9 cellular contexts compared by ENCODE assay signal in genomic region chr13:109781384-109782065, GRCh38. TPM values are rescaled to one million over a fixed set of nuclear protein-coding genes. Genes with fewer than 3 reads are reported as not detected.
DNase-seq lines count a peak whose midpoint lies in the region; ATAC-seq and TF ChIP-seq lines count a peak whose summit lies in the region.
"Had no signal": no experiment of that assay in that cellular context is flagged by ENCODE, and none has a peak within 500 bp of the region (broad histone marks: within the 10 kb centered on the region; RNA-seq: fewer than 3 reads in every experiment).

No MANE protein-coding gene starts in this region.

- H3K36me3 ChIP-seq in HEK293 (ENCODE audit: control insufficient read depth in 2 of 2, insufficient read depth in 1 of 2, low read length in 2 of 2), result peaks cover 0 to 51% of the 10 kb centered on the region in 2 experiments; a peak in 1 of 3 replicates
- no peaks in the 10 kb centered on the region for H3K36me3 ChIP-seq in iPS-18a (ENCODE audit: control insufficient read depth, low read depth, low read length)
- no peaks in the 10 kb centered on the region for H3K36me3 ChIP-seq in Caco-2 (ENCODE audit: control insufficient read depth, insufficient read depth, low read length)

- peaks cover 47% of the 10 kb centered on the region for H3K4me1 Mint-ChIP-seq in WTC11
- H3K4me1 Mint-ChIP-seq in Caco-2 (ENCODE audit: low read depth, unreplicated experiment), result peaks cover 9% of the 10 kb centered on the region

- CTCF ChIA-PET in HEK293 (lab: Yijun Ruan, JAX) (interaction anchor here (0.7 kb wide), 1 partner anchor 23 kb away, joined by 4 read pairs; no protein-coding TSS in a partner anchor), WTC11 (lab: Charles Lee) (no interaction called here), Caco-2 (lab: Charles Lee) (interaction anchor here (0.6 kb wide), 1 partner anchor 845 kb away, joined by 3 read pairs; no protein-coding TSS in a partner anchor)

- H3K4me1 ChIP-seq in HEK293 (ENCODE audit: control insufficient read depth, insufficient read depth, low read length), result peaks cover 26% of the 10 kb centered on the region
- H3K4me1 ChIP-seq in iPS-18a (ENCODE audit: control insufficient read depth, low read depth, low read length), result peaks cover 16% of the 10 kb centered on the region
- H3K4me1 ChIP-seq in Caco-2, result peaks cover 4% of the 10 kb centered on the region; the same call in 1 of the 2 replicates

- POLR2A ChIA-PET in HEK293 (lab: Yijun Ruan, JAX) (no interaction called here), WTC11 (lab: Charles Lee) (interaction anchor here (0.6 kb wide), 1 partner anchor 20 kb away, joined by 3 read pairs; no protein-coding TSS in a partner anchor), Caco-2 (lab: Charles Lee) (no interaction called here)

- no peak overlapping the region for H3K9ac ChIP-seq in iPS-18a (ENCODE audit: low read length)

- no peak for TF ChIP-seq CTCF in HEK293 (tag by site-specific recombination; IDR thresholded peaks at IDR 0.05)
- no peak for TF ChIP-seq CTCF in WTC11 (IDR thresholded peaks at IDR 0.05)
- TF ChIP-seq CTCF in Caco-2 (IDR thresholded peaks at IDR 0.05; ENCODE audit: insufficient read depth in 1 of 2, low read depth in 1 of 2, low read length in 1 of 2, severe bottlenecking in 1 of 2, unreplicated experiment in 1 of 2), result no peak

- ATAC-seq in WTC11 (no peak), GM21576 (IDR thresholded peaks at IDR 0.05; ENCODE audit: unreplicated experiment) (no peak)

- no peaks in the 10 kb centered on the region for H3K27me3 ChIP-seq in iPS-18a (ENCODE audit: control insufficient read depth, insufficient read depth, low read length)
- H3K27me3 ChIP-seq in Caco-2 (replicated peaks; ENCODE audit: control insufficient read depth, insufficient read depth, low read length), result no peaks in the 10 kb centered on the region

- DNase-seq in WTC11 (ENCODE audit: low spot score), result no peak
- DNase-seq in NOMO-1 treated with DMSO at 0.1 percent for 48 hours (lab: John Stamatoyannopoulos, UW; ENCODE audit: unreplicated experiment), result no peak
- DNase-seq in Caco-2, result no peak
- DNase-seq in mucosa of gallbladder (ENCODE audit: low spot score), result no peak
- DNase-seq: stimulated activated CD4-positive, alpha-beta T cell treated with anti-CD3 and anti-CD28 coated beads, Interleukin-4, amount 100 ng/mL, for 1 hour had no signal

- peak overlapping the region; percentile 17; the same call in 1 of the 2 replicates for H3K27ac Mint-ChIP-seq in WTC11
- no peak overlapping the region for H3K27ac Mint-ChIP-seq in Caco-2 (ENCODE audit: unreplicated experiment)

- H3K4me3 ChIP-seq in HEK293 (ENCODE audit: low read depth, low read length) (peak overlapping the region; percentile 66), iPS-18a (ENCODE audit: low read length) (peak overlapping the region; percentile 4), skin epidermis (peak overlapping the region; percentile 18 to 49 (median 27)), Caco-2 (ENCODE audit: low read depth, low read length) (no peak overlapping the region)

- H3K27ac ChIP-seq in HEK293 (ENCODE audit: extremely low read depth, low read depth, low read length), result peak overlapping the region; percentile 37; the same call in 1 of the 2 replicates
- no peak overlapping the region for H3K27ac ChIP-seq in iPS-18a (ENCODE audit: low read length)
- peak overlapping the region in 10 of 21 experiments; percentile 2 to 71 (median 54) for H3K27ac ChIP-seq in skin epidermis

- H3K4me3 Mint-ChIP-seq in WTC11 (peak overlapping the region; percentile 61), Caco-2 (ENCODE audit: unreplicated experiment) (no peak overlapping the region)

- H3K36me3 Mint-ChIP-seq in WTC11 (peaks cover 11% of the 10 kb centered on the region), Caco-2 (ENCODE audit: insufficient read depth, unreplicated experiment) (peaks cover 6% of the 10 kb centered on the region)

- H3K9me3 ChIP-seq in HEK293 (ENCODE audit: control insufficient read depth, insufficient read depth, low read depth, low read length) (no peaks in the 10 kb centered on the region), iPS-18a (ENCODE audit: control insufficient read depth, low read depth, low read length) (no peaks in the 10 kb centered on the region), Caco-2 (no peaks in the 10 kb centered on the region)

- no TSS peak for BruUV-seq in Caco-2 (replicated peaks; lab: Mats Ljungman, UMichigan)

- intact Hi-C loops in Caco-2 (cut with micrococcal nuclease; ENCODE audit: unreplicated experiment), result loop anchor here (10.0 kb wide), 1 partner anchor 507 kb away; no protein-coding TSS in a partner anchor

- H3K27me3 Mint-ChIP-seq in WTC11 (ENCODE audit: low read depth), result no peaks in the 10 kb centered on the region
- no peaks in the 10 kb centered on the region for H3K27me3 Mint-ChIP-seq in Caco-2 (ENCODE audit: insufficient read depth, unreplicated experiment)

- no peaks in the 10 kb centered on the region for H3K9me3 Mint-ChIP-seq in WTC11
- H3K9me3 Mint-ChIP-seq in Caco-2 (ENCODE audit: unreplicated experiment), result no peaks in the 10 kb centered on the region

TF ChIP-seq in HEK293, 187 proteins besides CTCF, POLR2A, EP300 and RAD21 (continues in another document):
- peak; percentile 40; the same call in 1 of the 2 replicates for TF ChIP-seq ZNF600 (tag by site-specific recombination; IDR thresholded peaks at IDR 0.05)
- TF ChIP-seq FEZF1 (tag by site-specific recombination; IDR thresholded peaks at IDR 0.05), result 0 out of 2 replicates have a peak, but pooled peaks have one; percentile 26
- TF ChIP-seq, protein P1, sequence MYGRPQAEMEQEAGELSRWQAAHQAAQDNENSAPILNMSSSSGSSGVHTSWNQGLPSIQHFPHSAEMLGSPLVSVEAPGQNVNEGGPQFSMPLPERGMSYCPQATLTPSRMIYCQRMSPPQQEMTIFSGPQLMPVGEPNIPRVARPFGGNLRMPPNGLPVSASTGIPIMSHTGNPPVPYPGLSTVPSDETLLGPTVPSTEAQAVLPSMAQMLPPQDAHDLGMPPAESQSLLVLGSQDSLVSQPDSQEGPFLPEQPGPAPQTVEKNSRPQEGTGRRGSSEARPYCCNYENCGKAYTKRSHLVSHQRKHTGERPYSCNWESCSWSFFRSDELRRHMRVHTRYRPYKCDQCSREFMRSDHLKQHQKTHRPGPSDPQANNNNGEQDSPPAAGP (tag by site-specific recombination; IDR thresholded peaks at IDR 0.05), result 0 out of 2 replicates have a peak, but pooled peaks have one; percentile 12

TF ChIP-seq in WTC11, 78 proteins besides CTCF, POLR2A, EP300 and RAD21:
- TF ChIP-seq EMX1 (CRISPR knock-in tag; IDR thresholded peaks at IDR 0.05) (no peak), E2F1 (CRISPR knock-in tag; IDR thresholded peaks at IDR 0.05) (no peak), E2F5 (CRISPR knock-in tag; IDR thresholded peaks at IDR 0.05) (no peak), PRRX2 (CRISPR knock-in tag; IDR thresholded peaks at IDR 0.05) (no peak), TEAD1 (CRISPR knock-in tag; IDR thresholded peaks at IDR 0.05) (no peak)
- TF ChIP-seq, protein P2, sequence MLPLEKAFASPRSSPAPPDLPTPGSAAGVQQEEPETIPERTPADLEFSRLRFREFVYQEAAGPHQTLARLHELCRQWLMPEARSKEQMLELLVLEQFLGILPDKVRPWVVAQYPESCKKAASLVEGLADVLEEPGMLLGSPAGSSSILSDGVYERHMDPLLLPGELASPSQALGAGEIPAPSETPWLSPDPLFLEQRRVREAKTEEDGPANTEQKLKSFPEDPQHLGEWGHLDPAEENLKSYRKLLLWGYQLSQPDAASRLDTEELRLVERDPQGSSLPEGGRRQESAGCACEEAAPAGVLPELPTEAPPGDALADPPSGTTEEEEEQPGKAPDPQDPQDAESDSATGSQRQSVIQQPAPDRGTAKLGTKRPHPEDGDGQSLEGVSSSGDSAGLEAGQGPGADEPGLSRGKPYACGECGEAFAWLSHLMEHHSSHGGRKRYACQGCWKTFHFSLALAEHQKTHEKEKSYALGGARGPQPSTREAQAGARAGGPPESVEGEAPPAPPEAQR (CRISPR knock-in tag; IDR thresholded peaks at IDR 0.05), result no peak
- TF ChIP-seq, protein P3, sequence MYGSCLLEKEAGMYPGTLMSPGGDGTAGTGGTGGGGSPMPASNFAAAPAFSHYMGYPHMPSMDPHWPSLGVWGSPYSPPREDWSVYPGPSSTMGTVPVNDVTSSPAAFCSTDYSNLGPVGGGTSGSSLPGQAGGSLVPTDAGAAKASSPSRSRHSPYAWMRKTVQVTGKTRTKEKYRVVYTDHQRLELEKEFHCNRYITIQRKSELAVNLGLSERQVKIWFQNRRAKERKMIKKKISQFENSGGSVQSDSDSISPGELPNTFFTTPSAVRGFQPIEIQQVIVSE (CRISPR knock-in tag; IDR thresholded peaks at IDR 0.05; ENCODE audit: borderline replicate concordance), result no peak

RNA-seq across cellular contexts. Expression of gene IRS2, which starts 4.9 kb away (rescaled TPM):
- 17.9 to 20.5 TPM (median 18.6 TPM) in 3 replicates for total RNA-seq in WTC11 (2021)
- total RNA-seq in Caco-2 (2022), result 5.4 and 5.5 TPM in 2 replicates
- 25.6 TPM for total RNA-seq in mucosa of gallbladder
